Comparison of ENCODE assay signal across 8 cellular contexts in the genomic region with DNA sequence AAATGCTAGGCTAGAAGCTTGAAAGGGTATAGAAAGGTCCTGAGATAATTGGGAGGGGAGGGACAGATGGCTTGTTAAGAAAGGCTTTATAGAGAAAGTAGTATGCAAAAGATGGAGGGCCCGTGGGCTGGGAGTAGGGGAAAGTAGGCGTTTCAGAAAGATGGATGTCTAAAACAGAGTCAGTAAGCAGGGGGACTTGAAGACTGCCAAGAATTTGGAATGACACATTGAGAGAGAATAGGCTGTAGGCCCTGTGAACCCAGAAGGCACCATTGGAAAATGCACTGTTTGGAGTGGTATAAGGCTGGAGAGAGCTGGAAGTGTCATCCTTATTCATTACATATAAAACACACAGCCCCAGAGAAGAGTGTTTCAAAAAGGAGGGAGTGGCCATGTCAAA. TPM values are rescaled to one million over a fixed set of nuclear protein-coding genes. Genes with fewer than 3 reads are reported as not detected.
A peak's percentile ranks its signal among the peaks of the same experiment; 100 is the strongest.
DNase-seq lines count a peak whose midpoint lies in the region; ATAC-seq and TF ChIP-seq lines count a peak whose summit lies in the region.

No MANE protein-coding gene starts in this region.

- H3K4me1 Mint-ChIP-seq in Caco-2 (ENCODE audit: low read depth, unreplicated experiment) = peaks cover 24% of the 10 kb centered on the region
- peaks cover 50% of the 10 kb centered on the region for H3K4me1 Mint-ChIP-seq in activated naive CD8-positive, alpha-beta T cell (ENCODE audit: low read depth)

- H3K36me3 Mint-ChIP-seq in Caco-2 (ENCODE audit: insufficient read depth, unreplicated experiment) = peaks cover 52% of the 10 kb centered on the region
- peaks cover 10% of the 10 kb centered on the region for H3K36me3 Mint-ChIP-seq in activated naive CD8-positive, alpha-beta T cell

- TSS peak; percentile 78 for BruUV-seq in Caco-2 (replicated peaks; lab: Mats Ljungman, UMichigan)

- POLR2A ChIA-PET in Caco-2 (lab: Charles Lee) = interaction anchor here (0.8 kb wide), 1 partner anchor 180 kb away, joined by 9 read pairs; no protein-coding TSS in a partner anchor

- H3K27me3 Mint-ChIP-seq in Caco-2 (ENCODE audit: insufficient read depth, unreplicated experiment) = no peaks in the 10 kb centered on the region
- H3K27me3 Mint-ChIP-seq in activated naive CD8-positive, alpha-beta T cell = no peaks in the 10 kb centered on the region

- H3K9me3 ChIP-seq in Caco-2 (no peaks in the 10 kb centered on the region), iPS-20b (ENCODE audit: insufficient read depth, low read depth, low read length) (no peaks in the 10 kb centered on the region), stomach smooth muscle (ENCODE audit: control insufficient read depth in 2 of 2, low read length in 2 of 2) (no peaks in the 10 kb centered on the region)

- peak overlapping the region; percentile 92 for H3K4me3 Mint-ChIP-seq in Caco-2 (ENCODE audit: unreplicated experiment)
- H3K4me3 Mint-ChIP-seq in activated naive CD8-positive, alpha-beta T cell = peak overlapping the region; percentile 97

- no peak for TF ChIP-seq CTCF in Caco-2 (IDR thresholded peaks at IDR 0.05; ENCODE audit: insufficient read depth in 1 of 2, low read depth in 1 of 2, low read length in 1 of 2, severe bottlenecking in 1 of 2, unreplicated experiment in 1 of 2)

- H3K4me1 ChIP-seq in Caco-2 = peaks cover 18% of the 10 kb centered on the region
- peaks cover 14% of the 10 kb centered on the region; the same call in 1 of the 2 replicates for H3K4me1 ChIP-seq in iPS-20b (ENCODE audit: insufficient read depth, low read length)
- peaks cover 15% of the 10 kb centered on the region for H3K4me1 ChIP-seq in stomach smooth muscle (ENCODE audit: control insufficient read depth, insufficient read depth, low read length)

- H3K27ac ChIP-seq in iPS-20b (ENCODE audit: low read length) (no peak overlapping the region), stomach smooth muscle (ENCODE audit: low read length) (peak overlapping the region; percentile 94)

- no peaks in the 10 kb centered on the region for H3K9me3 Mint-ChIP-seq in Caco-2 (ENCODE audit: unreplicated experiment)
- H3K9me3 Mint-ChIP-seq in activated naive CD8-positive, alpha-beta T cell (ENCODE audit: low read depth) = no peaks in the 10 kb centered on the region

- H3K9ac ChIP-seq in iPS-20b (ENCODE audit: low read depth, low read length) (peak overlapping the region; percentile 97), stomach smooth muscle (ENCODE audit: low read length in 2 of 2) (peak overlapping the region; percentile 74 to 94)

- CTCF ChIA-PET in Caco-2 (lab: Charles Lee) = no interaction called here

- intact Hi-C loops in Caco-2 (cut with micrococcal nuclease; ENCODE audit: unreplicated experiment) = no loop called here

- DNase-seq in Caco-2 (no peak), NCI-H510A (lab: John Stamatoyannopoulos, UW) (no peak), dedifferentiated amniotic fluid mesenchymal stem cell (ENCODE audit: extremely low spot score) (no peak)
- no peak for DNase-seq in Jurkat, Clone E6-1 (ENCODE audit: low read depth, low spot score)

- H3K27ac Mint-ChIP-seq in Caco-2 (ENCODE audit: unreplicated experiment) = peak overlapping the region; percentile 100
- H3K27ac Mint-ChIP-seq in activated naive CD8-positive, alpha-beta T cell = peak overlapping the region; percentile 99

- peaks cover 1% of the 10 kb centered on the region; the same call in 1 of the 2 replicates for H3K36me3 ChIP-seq in Caco-2 (ENCODE audit: control insufficient read depth, insufficient read depth, low read length)
- H3K36me3 ChIP-seq in iPS-20b (ENCODE audit: insufficient read depth, low read depth, low read length) = peaks cover 51% of the 10 kb centered on the region
- H3K36me3 ChIP-seq in stomach smooth muscle (ENCODE audit: control insufficient read depth in 2 of 2, insufficient read depth in 2 of 2, low read length in 2 of 2) = peaks cover 6 to 14% of the 10 kb centered on the region in 2 donors

- ATAC-seq in HG02763 (IDR thresholded peaks at IDR 0.05; ENCODE audit: unreplicated experiment) = no peak

- H3K27me3 ChIP-seq in Caco-2 (replicated peaks; ENCODE audit: control insufficient read depth, insufficient read depth, low read length) (no peaks in the 10 kb centered on the region), iPS-20b (ENCODE audit: insufficient read depth, low read length) (no peaks in the 10 kb centered on the region), stomach smooth muscle (ENCODE audit: control insufficient read depth in 1 of 2, insufficient read depth in 2 of 2, low read length in 2 of 2) (no peaks in the 10 kb centered on the region)

- peak overlapping the region; percentile 50 for H3K4me3 ChIP-seq in Caco-2 (ENCODE audit: low read depth, low read length)
- H3K4me3 ChIP-seq in Jurkat, Clone E6-1 (ENCODE audit: low read length) = peak overlapping the region; percentile 98
- H3K4me3 ChIP-seq in iPS-20b (ENCODE audit: low read length) = peak overlapping the region; percentile 91
- H3K4me3 ChIP-seq in stomach smooth muscle (ENCODE audit: low read length in 2 of 2) = peak overlapping the region; percentile 75 to 91

RNA-seq across cellular contexts. Expression of a gene that starts 0.9 kb away (rescaled TPM):
- total RNA-seq in Caco-2 (2022) = 106 and 108 TPM in 2 replicates
- polyA plus RNA-seq in Jurkat, Clone E6-1 (2012; ENCODE audit: insufficient read depth, insufficient read length) = 115 TPM

RNA-seq across cellular contexts. Expression of a gene that starts 1.2 kb away (rescaled TPM):
- 26.4 and 29.7 TPM in 2 replicates for total RNA-seq in Caco-2 (2022)
- 22.1 TPM for polyA plus RNA-seq in Jurkat, Clone E6-1 (2012; ENCODE audit: insufficient read depth, insufficient read length)

RNA-seq across cellular contexts. Expression of a gene that starts 45.8 kb away (rescaled TPM):
- total RNA-seq in Caco-2 (2022) = 9.2 and 9.5 TPM in 2 replicates
- polyA plus RNA-seq in Jurkat, Clone E6-1 (2012; ENCODE audit: insufficient read depth, insufficient read length) = 3.3 TPM
